Comparison of ENCODE assay signal across 8 cellular contexts in the genomic region with DNA sequence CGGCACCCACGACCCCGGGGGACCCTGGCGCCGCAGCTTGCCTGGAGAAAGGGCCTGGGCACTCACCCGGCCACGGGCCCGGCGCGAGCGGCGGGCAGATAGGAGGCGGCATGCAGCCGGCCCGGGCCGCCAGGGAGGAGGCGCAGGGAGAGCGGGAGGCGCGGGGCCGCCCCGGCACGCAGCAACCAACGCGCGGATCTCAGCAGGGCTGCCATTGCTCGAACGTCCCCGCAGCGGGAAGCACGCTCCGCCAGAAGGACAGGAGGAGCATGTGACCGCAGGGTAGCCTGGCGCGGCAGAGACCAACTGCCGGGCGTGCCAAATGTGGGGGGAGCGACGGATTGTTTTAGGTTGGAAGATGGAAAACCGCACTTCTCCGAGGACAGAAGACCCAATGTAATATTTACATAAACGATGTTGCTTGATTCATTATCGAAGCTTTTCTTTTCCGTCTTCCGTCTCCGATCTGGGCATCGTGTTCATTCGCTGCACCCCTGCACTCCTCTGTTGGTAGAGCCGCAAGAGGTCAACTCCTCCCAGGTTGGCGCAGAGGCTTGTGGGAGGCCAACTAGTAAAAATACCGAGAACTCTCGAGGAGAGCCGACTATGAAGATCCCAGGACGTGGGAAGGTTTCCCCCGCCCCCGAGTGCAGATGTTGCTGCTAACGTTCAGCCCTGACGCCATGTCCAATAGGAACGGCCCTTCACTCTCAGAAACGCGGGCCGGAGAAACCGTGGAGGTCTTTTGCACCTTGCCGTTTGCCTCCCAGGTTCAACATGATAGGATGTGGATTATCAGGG. TPM values are rescaled to one million over a fixed set of nuclear protein-coding genes. Genes with fewer than 3 reads are reported as not detected.
A peak's percentile ranks its signal among the peaks of the same experiment; 100 is the strongest.
DNase-seq lines count a peak whose midpoint lies in the region; ATAC-seq, FAIRE-seq and TF ChIP-seq lines count a peak whose summit lies in the region.

A gene (minus strand): TSS at position 257 of the 801 bp plus-strand sequence. CDS start 42 bp downstream, at position 215.

- intact Hi-C loops in Calu3 (cut with micrococcal nuclease; ENCODE audit: unreplicated experiment) = no loop called here

- H3K4me3 ChIP-seq in OCI-LY3 (ENCODE audit: low read length) = peak within 1 kb of the TSS; percentile 99
- peak within 1 kb of the TSS; percentile 100 for H3K4me3 ChIP-seq in mesodermal cell (ENCODE audit: extremely low read depth, insufficient read depth, low read length, poor library complexity, severe bottlenecking)

- ATAC-seq in GM21447 (IDR thresholded peaks at IDR 0.05; ENCODE audit: unreplicated experiment) = peak; percentile 96

- WGBS in mesodermal cell (ENCODE audit: insufficient coverage in 2 of 2), 2 experiments = 1% methylated on average over 37 to 40 of the region's 64 CpGs

- H3K27ac ChIP-seq in OCI-LY3 (ENCODE audit: low read length) (peak within 1 kb of the TSS; percentile 56), mesodermal cell (ENCODE audit: low read depth, low read length, severe bottlenecking) (peak within 1 kb of the TSS; percentile 99)

- H3K9me3 ChIP-seq in OCI-LY3 (ENCODE audit: insufficient read depth, low read length) (no peaks in the 10 kb centered on the region), mesodermal cell (ENCODE audit: control insufficient read depth, low read length) (no peaks in the 10 kb centered on the region)

- H3K4me2 ChIP-seq in OCI-LY3 (ENCODE audit: low read length) = peak within 1 kb of the TSS; percentile 87

- H3K4me3 Mint-ChIP-seq in Calu3 (ENCODE audit: low read depth, unreplicated experiment) = peak within 1 kb of the TSS; percentile 78

- DNase-seq in Calu3 (peak; percentile 89), HuH-7 (ENCODE audit: low spot score) (peak; percentile 79)
- DNase-seq in activated CD8-positive, alpha-beta memory T cell treated with anti-CD3 and anti-CD28 coated beads, Interleukin-2, amount 50 U/mL, for 48 hours = peak; percentile 89
- peak; percentile 70 to 83 for DNase-seq in stimulated activated CD8-positive, alpha-beta memory T cell treated with anti-CD3 and anti-CD28 coated beads, Interleukin-15, amount 100 ng/mL, for 4 hours (ENCODE audit: low read depth in 2 of 2)

- FAIRE-seq in endometrium (lab: Jason Lieb, UNC) = peak; percentile 77

- H3K27me3 ChIP-seq in OCI-LY3 (ENCODE audit: low read depth, low read length) = peaks cover under 1% of the 10 kb centered on the region; the same call in 1 of the 2 replicates

- H2AFZ ChIP-seq in OCI-LY3 (ENCODE audit: low read depth, low read length) = peak within 1 kb of the TSS; percentile 78

- peaks cover 38% of the 10 kb centered on the region for H4K20me1 ChIP-seq in OCI-LY3 (ENCODE audit: insufficient read depth, low read length)

- H3K4me1 ChIP-seq in OCI-LY3 (ENCODE audit: low read length) (peaks cover 13% of the 10 kb centered on the region), mesodermal cell (ENCODE audit: control insufficient read depth, insufficient read depth, low read length, poor library complexity, severe bottlenecking) (peaks cover 3% of the 10 kb centered on the region)

- H3K36me3 ChIP-seq in OCI-LY3 (replicated peaks; ENCODE audit: low read depth, low read length) (peaks cover 32% of the 10 kb centered on the region), mesodermal cell (ENCODE audit: control insufficient read depth, insufficient read depth, low read length) (peaks cover 36% of the 10 kb centered on the region)

- peaks cover 11% of the 10 kb centered on the region for H3K27me3 Mint-ChIP-seq in Calu3 (ENCODE audit: unreplicated experiment)

- peaks cover 51% of the 10 kb centered on the region for H3K79me2 ChIP-seq in OCI-LY3 (ENCODE audit: low read length)

- peaks cover 53% of the 10 kb centered on the region for H3K36me3 Mint-ChIP-seq in Calu3 (ENCODE audit: insufficient read depth, unreplicated experiment)

- H3K27ac Mint-ChIP-seq in Calu3 (ENCODE audit: unreplicated experiment) = peak within 1 kb of the TSS; percentile 100

- CTCF ChIA-PET in Calu3 (lab: Charles Lee) = no interaction called here

- BruUV-seq in Calu3 (replicated peaks; lab: Mats Ljungman, UMichigan) = no TSS peak

- TF ChIP-seq CTCF in Calu3 (IDR thresholded peaks at IDR 0.05; ENCODE audit: unreplicated experiment) = no peak
- no peak for TF ChIP-seq CTCF in OCI-LY3 (IDR thresholded peaks at IDR 0.05; ENCODE audit: low read depth, low read length)

- peak within 1 kb of the TSS; percentile 93 for H3K9ac ChIP-seq in OCI-LY3 (ENCODE audit: low read length)

- peaks cover 37% of the 10 kb centered on the region for H3K4me1 Mint-ChIP-seq in Calu3 (ENCODE audit: low read depth, unreplicated experiment)

- no peaks in the 10 kb centered on the region for H3K9me3 Mint-ChIP-seq in Calu3 (ENCODE audit: low read depth, unreplicated experiment)

RNA-seq across cellular contexts. Expression of the gene that starts here (rescaled TPM):
- 120 and 135 TPM in 2 replicates for total RNA-seq in Calu3 (2022)
- polyA plus RNA-seq in mesodermal cell (2013, experiment 1 of 2) = 85.9 TPM
- 89.8 TPM for polyA plus RNA-seq in mesodermal cell (2013, experiment 2 of 2)

Comparison
In these comparisons a context has a peak if more than half of its experiments do, and no peak if none do; other contexts are left out.
1. Peak in every context shown above with its lines: DNase-seq, ATAC-seq, H3K4me3 ChIP-seq and H3K27ac ChIP-seq.